Comparison of ENCODE assay signal across 14 cellular contexts in the genomic region with DNA sequence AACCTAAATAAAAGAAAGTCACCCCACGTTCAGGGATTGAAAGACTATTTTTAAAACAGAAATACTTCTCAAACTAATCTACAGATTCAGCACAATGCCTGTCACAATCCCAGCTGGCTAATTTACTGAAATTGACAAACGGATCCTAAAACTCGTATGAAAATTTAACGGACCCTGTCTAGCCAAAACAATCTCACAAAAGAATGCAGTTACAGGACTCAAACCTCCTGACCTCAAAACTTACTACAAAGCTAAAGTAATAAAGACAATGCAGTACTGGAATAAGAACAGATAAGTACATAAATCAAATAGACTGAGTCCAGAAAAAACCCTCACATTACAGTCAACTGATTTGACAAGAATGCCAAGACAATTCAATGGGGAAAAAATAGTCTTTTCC. TPM values are rescaled to one million over a fixed set of nuclear protein-coding genes. Genes with fewer than 3 reads are reported as not detected.
DNase-seq lines count a peak whose midpoint lies in the region; ATAC-seq and TF ChIP-seq lines count a peak whose summit lies in the region.
"Had no signal": no experiment of that assay in that cellular context is flagged by ENCODE, and none has a peak within 500 bp of the region (broad histone marks: within the 10 kb centered on the region; RNA-seq: fewer than 3 reads in every experiment).

No MANE protein-coding gene starts in this region.

- no peaks in the 10 kb centered on the region for H3K4me1 Mint-ChIP-seq in endodermal cell
- peaks cover 14 to 19% (median 15%) of the 10 kb centered on the region in 3 donors for H3K4me1 Mint-ChIP-seq in CD8-positive, alpha-beta memory T cell
- H3K4me1 Mint-ChIP-seq: CD14-positive monocyte had no signal

- TF ChIP-seq CTCF in endodermal cell (conservative IDR thresholded peaks at IDR 0.05) (no peak), fibroblast of villous mesenchyme (IDR thresholded peaks at IDR 0.05; ENCODE audit: insufficient read depth, low read depth, low read length) (no peak), MM.1S (IDR thresholded peaks at IDR 0.05; ENCODE audit: low read length) (no peak)

- no peaks in the 10 kb centered on the region for H3K27me3 ChIP-seq in HUES64 (ENCODE audit: insufficient read depth, low read length)
- H3K27me3 ChIP-seq in endodermal cell (ENCODE audit: control insufficient read depth, insufficient read depth, low read length, poor library complexity, severe bottlenecking) = no peaks in the 10 kb centered on the region
- H3K27me3 ChIP-seq in MM.1S (replicated peaks; ENCODE audit: insufficient read depth, low read length) = no peaks in the 10 kb centered on the region
- no peaks in the 10 kb centered on the region for H3K27me3 ChIP-seq in CD8-positive, alpha-beta memory T cell (ENCODE audit: insufficient read depth, low read length, poor library complexity, severe bottlenecking)

- DNase-seq in endodermal cell (no peak), fibroblast of villous mesenchyme (ENCODE audit: low read depth) (peak; percentile 5), NCI-H146 treated with DMSO at 0.1 percent for 48 hours (lab: John Stamatoyannopoulos, UW; ENCODE audit: unreplicated experiment) (no peak), MM.1S (no peak)
- no peak for DNase-seq in CD8-positive, alpha-beta memory T cell
- DNase-seq: DMS53, GF-D8 had no signal

- H3K4me3 Mint-ChIP-seq in endodermal cell = no peak overlapping the region
- H3K4me3 Mint-ChIP-seq in CD8-positive, alpha-beta memory T cell = no peak overlapping the region
- H3K4me3 Mint-ChIP-seq: CD14-positive monocyte, IgD-negative memory B cell had no signal

- H3K27ac Mint-ChIP-seq in endodermal cell = peak overlapping the region; percentile 15
- H3K27ac Mint-ChIP-seq in CD8-positive, alpha-beta memory T cell = no peak overlapping the region
- H3K27ac Mint-ChIP-seq: CD14-positive monocyte, IgD-negative memory B cell had no signal

- H3K36me3 Mint-ChIP-seq in endodermal cell (ENCODE audit: low read depth) = peaks cover 33% of the 10 kb centered on the region
- H3K36me3 Mint-ChIP-seq in CD8-positive, alpha-beta memory T cell = peaks cover 16 to 60% (median 16%) of the 10 kb centered on the region in 3 donors

- no peaks in the 10 kb centered on the region for H3K27me3 Mint-ChIP-seq in endodermal cell (ENCODE audit: insufficient read depth)
- H3K27me3 Mint-ChIP-seq in CD8-positive, alpha-beta memory T cell = no peaks in the 10 kb centered on the region
- H3K27me3 Mint-ChIP-seq: IgD-negative memory B cell had no signal

- no peaks in the 10 kb centered on the region for H3F3A ChIP-seq in MM.1S (ENCODE audit: insufficient read depth, low read length)

- H3K36me3 ChIP-seq in HUES64 (ENCODE audit: insufficient read depth, low read length) (peaks cover 23% of the 10 kb centered on the region), endodermal cell (ENCODE audit: control insufficient read depth, insufficient read depth, low read length) (peaks cover 7% of the 10 kb centered on the region), MM.1S (replicated peaks; ENCODE audit: insufficient read depth, low read length) (no peaks in the 10 kb centered on the region)
- no peaks in the 10 kb centered on the region for H3K36me3 ChIP-seq in CD8-positive, alpha-beta memory T cell (ENCODE audit: insufficient read depth, low read length)

- POLR2A ChIA-PET in CD8-positive, alpha-beta memory T cell (lab: Charles Lee) = no interaction called here

- no peak overlapping the region for H3K9ac ChIP-seq in HUES64 (ENCODE audit: low read depth, low read length)
- no peak overlapping the region for H3K9ac ChIP-seq in endodermal cell (ENCODE audit: extremely low read depth, low read length, poor library complexity, severe bottlenecking)
- no peak overlapping the region for H3K9ac ChIP-seq in MM.1S (ENCODE audit: low read length)
- H3K9ac ChIP-seq: KMS-11 had no signal

- CTCF ChIA-PET in CD8-positive, alpha-beta memory T cell (lab: Charles Lee) = no interaction called here

- H3K79me2 ChIP-seq in MM.1S (ENCODE audit: low read length) = no peaks in the 10 kb centered on the region

- ATAC-seq in GM21723 (IDR thresholded peaks at IDR 0.05; ENCODE audit: unreplicated experiment) = no peak
- ATAC-seq: A549, HCT116 had no signal

- H3K9me2 ChIP-seq in MM.1S (replicated peaks; ENCODE audit: insufficient read depth, low read length) = no peaks in the 10 kb centered on the region

- no peaks in the 10 kb centered on the region for H4K20me1 ChIP-seq in MM.1S (ENCODE audit: insufficient read depth, low read length)

- H3K27ac ChIP-seq in HUES64 (ENCODE audit: low read depth, low read length) (0 out of 2 replicates have a peak overlapping the region, but pooled peaks have one; percentile 17), endodermal cell (ENCODE audit: low read depth, low read length) (no peak overlapping the region), MM.1S (ENCODE audit: low read length) (no peak overlapping the region)
- H3K27ac ChIP-seq in CD8-positive, alpha-beta memory T cell (ENCODE audit: low read depth, low read length) = no peak overlapping the region
- H3K27ac ChIP-seq: A549, KMS-11 had no signal

- H3K9me3 ChIP-seq in HUES64 (ENCODE audit: insufficient read depth, low read depth, low read length) = no peaks in the 10 kb centered on the region
- H3K9me3 ChIP-seq in endodermal cell (ENCODE audit: control insufficient read depth, low read length) = no peaks in the 10 kb centered on the region
- H3K9me3 ChIP-seq in MM.1S (replicated peaks; ENCODE audit: insufficient read depth, low read length) = no peaks in the 10 kb centered on the region
- no peaks in the 10 kb centered on the region for H3K9me3 ChIP-seq in CD8-positive, alpha-beta memory T cell (ENCODE audit: low read length)
- H3K9me3 ChIP-seq: A549 had no signal

- 93% methylated on average over 4 of the region's 4 CpGs for WGBS in HUES64
- 94% methylated on average over 4 of the region's 4 CpGs; no CpG with 5 or more reads in 1 of the 2 experiments for WGBS in endodermal cell (ENCODE audit: insufficient coverage in 1 of 2, insufficient read length in 1 of 2), 2 experiments

- H3K4me1 ChIP-seq in HUES64 (ENCODE audit: insufficient read depth, low read length) (peaks cover 21% of the 10 kb centered on the region), endodermal cell (ENCODE audit: control insufficient read depth, insufficient read depth, low read length) (no peaks in the 10 kb centered on the region), MM.1S (ENCODE audit: low read length) (peaks cover 12% of the 10 kb centered on the region)
- no peaks in the 10 kb centered on the region for H3K4me1 ChIP-seq in CD8-positive, alpha-beta memory T cell (ENCODE audit: insufficient read depth, low read length)
- H3K4me1 ChIP-seq: A549 had no signal

- H2AFZ ChIP-seq in MM.1S (ENCODE audit: low read length) = no peak overlapping the region

- no peaks in the 10 kb centered on the region for H3K9me3 Mint-ChIP-seq in endodermal cell
- no peaks in the 10 kb centered on the region for H3K9me3 Mint-ChIP-seq in CD8-positive, alpha-beta memory T cell
- H3K9me3 Mint-ChIP-seq: IgD-negative memory B cell had no signal

- H3K4me3 ChIP-seq in HUES64 (ENCODE audit: low read length) (no peak overlapping the region), endodermal cell (ENCODE audit: low read length) (no peak overlapping the region), fibroblast of villous mesenchyme (ENCODE audit: low read depth, low read length) (no peak overlapping the region), MM.1S (ENCODE audit: low read length) (no peak overlapping the region)
- no peak overlapping the region for H3K4me3 ChIP-seq in CD8-positive, alpha-beta memory T cell (ENCODE audit: low read length)
- H3K4me3 ChIP-seq: A549 had no signal

- H3K4me2 ChIP-seq in MM.1S (ENCODE audit: low read depth, low read length) = no peak overlapping the region
- H3K4me2 ChIP-seq: A549, KMS-11 had no signal

RNA-seq across cellular contexts. Expression of a gene that starts 48.8 kb away (rescaled TPM):
- polyA plus RNA-seq in HUES64 (2013, experiment 1 of 2) = 32.8 TPM
- polyA plus RNA-seq in HUES64 (2013, experiment 2 of 2) = 32.5 TPM
- total RNA-seq in endodermal cell (10 to 100 TPM; 39.4 to 80.0 TPM), fibroblast of villous mesenchyme (26.7 and 35.4 TPM in 2 replicates)
- 28.8 TPM for polyA plus RNA-seq in endodermal cell (2013, experiment 1 of 2)
- polyA plus RNA-seq in endodermal cell (2013, experiment 2 of 2) = 28.2 TPM
- 10 to 100 TPM; 50.8 to 52.9 TPM for total RNA-seq in CD8-positive, alpha-beta memory T cell
- polyA plus RNA-seq in CD8-positive, alpha-beta memory T cell = 14.8 TPM
